8 cellular contexts compared by ENCODE assay signal in the genomic region with DNA sequence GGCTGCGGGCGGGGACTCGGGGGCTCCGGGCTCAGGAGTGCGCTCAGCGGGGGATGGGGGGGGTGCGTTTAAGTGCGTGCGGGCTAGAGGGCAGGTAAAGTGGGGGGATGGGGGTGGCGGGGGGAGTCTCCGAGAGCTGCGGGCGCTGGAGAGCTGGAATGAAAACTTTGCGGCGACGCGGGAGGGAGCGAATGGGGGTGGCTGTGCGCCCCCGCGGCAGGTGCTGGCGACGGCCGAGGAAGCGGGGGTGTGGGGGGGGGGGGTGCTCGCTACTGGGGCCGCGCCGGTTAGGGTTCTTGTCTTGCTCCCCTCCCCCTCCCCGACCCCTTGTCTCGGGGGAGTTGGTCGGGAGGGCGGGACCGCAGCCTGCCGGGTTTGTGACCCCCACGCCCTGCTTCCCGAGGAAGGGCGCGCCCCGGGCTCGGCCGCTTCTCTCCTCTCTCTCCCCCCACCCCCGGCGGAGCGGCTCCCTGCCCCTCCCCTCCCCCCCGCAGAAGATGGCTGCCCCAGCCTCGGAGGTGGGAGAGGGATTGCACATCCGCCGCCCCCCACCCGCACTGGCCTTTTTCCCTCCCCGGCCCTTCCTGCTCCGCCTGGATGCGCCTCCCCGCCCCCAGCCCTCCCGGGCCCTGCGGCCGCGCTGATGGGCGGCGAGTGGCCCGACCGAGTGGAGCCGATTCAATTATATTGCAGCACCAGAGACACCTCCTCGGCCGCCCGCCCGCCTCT. TPM values are rescaled to one million over a fixed set of nuclear protein-coding genes. Genes with fewer than 3 reads are reported as not detected.
A peak's percentile ranks its signal among the peaks of the same experiment; 100 is the strongest.
DNase-seq lines count a peak whose midpoint lies in the region; ATAC-seq and TF ChIP-seq lines count a peak whose summit lies in the region.

No MANE protein-coding gene starts in this region.

- ATAC-seq in HG03175 (IDR thresholded peaks at IDR 0.05; ENCODE audit: unreplicated experiment), result no peak

- TF ChIP-seq CTCF in left ventricle myocardium inferior (IDR thresholded peaks at IDR 0.05; ENCODE audit: borderline replicate concordance) (no peak), retinal pigment epithelial cell (conservative IDR thresholded peaks at IDR 0.05; ENCODE audit: low read depth, low read length) (no peak), brain microvascular endothelial cell (IDR thresholded peaks at IDR 0.05; ENCODE audit: low read depth, low read length, missing control alignments) (no peak)

- H3K36me3 ChIP-seq in left ventricle myocardium inferior (peaks cover 8% of the 10 kb centered on the region), brain microvascular endothelial cell (replicated peaks) (no peaks in the 10 kb centered on the region)

- in situ Hi-C loops in brain microvascular endothelial cell (cut with HindIII; ENCODE audit: low pct_ligation_motif_present, low sequenced_read_pairs), result no loop called here

- no peaks in the 10 kb centered on the region for H3K9me3 ChIP-seq in left ventricle myocardium inferior (replicated peaks)

- peaks cover 89% of the 10 kb centered on the region for H3K4me1 ChIP-seq in left ventricle myocardium inferior

- H3K27ac ChIP-seq in left ventricle myocardium inferior (replicated peaks) (peak overlapping the region; percentile 96), brain microvascular endothelial cell (no peak overlapping the region)

- intact Hi-C loops in left ventricle myocardium inferior (cut with micrococcal nuclease), result no loop called here

- DNase-seq in activated effector memory CD4-positive, alpha-beta T cell treated with anti-CD3 and anti-CD28 coated beads, Interleukin-2, amount 50 U/mL, for 16 hours, result peak; percentile 66
- DNase-seq in activated effector memory CD4-positive, alpha-beta T cell treated with Interleukin-2 at 50 U/mL for 16 hours, result no peak
- DNase-seq in NCI-H2171 (lab: John Stamatoyannopoulos, UW) (peak; percentile 55), left ventricle myocardium inferior (peak; percentile 76), retinal pigment epithelial cell (ENCODE audit: low read depth) (no peak), brain microvascular endothelial cell (no peak)
- peak; percentile 62 for DNase-seq in activated CD8-positive, alpha-beta memory T cell treated with anti-CD3 and anti-CD28 coated beads, Interleukin-2, amount 50 U/mL, for 48 hours

- peak overlapping the region; percentile 82 for H3K4me3 ChIP-seq in left ventricle myocardium inferior
- H3K4me3 ChIP-seq in retinal pigment epithelial cell (ENCODE audit: low read length), result peak overlapping the region; percentile 71
- H3K4me3 ChIP-seq in brain microvascular endothelial cell (ENCODE audit: low read depth, low read length), result no peak overlapping the region

- no peaks in the 10 kb centered on the region for H3K27me3 ChIP-seq in left ventricle myocardium inferior (ENCODE audit: low read depth)
- H3K27me3 ChIP-seq in brain microvascular endothelial cell (replicated peaks), result peaks cover 3% of the 10 kb centered on the region

RNA-seq across cellular contexts. Expression of gene GSE1, which starts 0.7 kb away (rescaled TPM):
- 34.2 TPM for total RNA-seq in left ventricle myocardium inferior

Comparison
In these comparisons a context has a peak if more than half of its experiments do, and no peak if none do; other contexts are left out.
1. DNase-seq: peak in activated effector memory CD4-positive, alpha-beta T cell treated with anti-CD3 and anti-CD28 coated beads, Interleukin-2, amount 50 U/mL, for 16 hours (single experiment), NCI-H2171 (single experiment), activated CD8-positive, alpha-beta memory T cell treated with anti-CD3 and anti-CD28 coated beads, Interleukin-2, amount 50 U/mL, for 48 hours (single experiment) and left ventricle myocardium inferior (single experiment); none in activated effector memory CD4-positive, alpha-beta T cell treated with Interleukin-2 at 50 U/mL for 16 hours (single experiment), retinal pigment epithelial cell (single experiment) and brain microvascular endothelial cell (single experiment).